Comparison of ENCODE assay signal across 2 cellular contexts in genomic region chr22:49367016-49367697, GRCh38.
TF ChIP-seq lines count a peak whose summit lies in the region.

No MANE protein-coding gene starts in this region.

TF ChIP-seq in SK-N-SH, 30 proteins besides CTCF, POLR2A, EP300 and RAD21 (continued from another document):
- TF ChIP-seq REST (IDR thresholded peaks at IDR 0.05; ENCODE audit: low read depth, low read length) (peak; percentile 66; the same call in 1 of the 2 replicates), POLR2AphosphoS5 (IDR thresholded peaks at IDR 0.05; ENCODE audit: low read depth, low read length) (no peak), PBX3 (IDR thresholded peaks at IDR 0.05) (no peak), RCOR1 (IDR thresholded peaks at IDR 0.05; ENCODE audit: low read length) (no peak), CHD2 (IDR thresholded peaks at IDR 0.05; ENCODE audit: low read length, partially characterized antibody) (no peak)

TF ChIP-seq in SK-N-SH treated with all-trans-retinoic acid at 6 μM for 48 hours, 23 proteins besides CTCF, POLR2A, EP300 and RAD21 (continued from another document):
- TF ChIP-seq, protein P1, sequence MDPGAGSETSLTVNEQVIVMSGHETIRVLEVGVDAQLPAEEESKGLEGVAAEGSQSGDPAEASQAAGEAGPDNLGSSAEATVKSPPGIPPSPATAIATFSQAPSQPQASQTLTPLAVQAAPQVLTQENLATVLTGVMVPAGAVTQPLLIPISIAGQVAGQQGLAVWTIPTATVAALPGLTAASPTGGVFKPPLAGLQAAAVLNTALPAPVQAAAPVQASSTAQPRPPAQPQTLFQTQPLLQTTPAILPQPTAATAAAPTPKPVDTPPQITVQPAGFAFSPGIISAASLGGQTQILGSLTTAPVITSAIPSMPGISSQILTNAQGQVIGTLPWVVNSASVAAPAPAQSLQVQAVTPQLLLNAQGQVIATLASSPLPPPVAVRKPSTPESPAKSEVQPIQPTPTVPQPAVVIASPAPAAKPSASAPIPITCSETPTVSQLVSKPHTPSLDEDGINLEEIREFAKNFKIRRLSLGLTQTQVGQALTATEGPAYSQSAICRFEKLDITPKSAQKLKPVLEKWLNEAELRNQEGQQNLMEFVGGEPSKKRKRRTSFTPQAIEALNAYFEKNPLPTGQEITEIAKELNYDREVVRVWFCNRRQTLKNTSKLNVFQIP (CRISPR knock-in tag; IDR thresholded peaks at IDR 0.05; ENCODE audit: borderline replicate concordance, low read depth), result no peak
- no peak for TF ChIP-seq ZNF70 (CRISPR knock-in tag; IDR thresholded peaks at IDR 0.05)
